Comparison of ENCODE assay signal across 32 cellular contexts in the genomic region with DNA sequence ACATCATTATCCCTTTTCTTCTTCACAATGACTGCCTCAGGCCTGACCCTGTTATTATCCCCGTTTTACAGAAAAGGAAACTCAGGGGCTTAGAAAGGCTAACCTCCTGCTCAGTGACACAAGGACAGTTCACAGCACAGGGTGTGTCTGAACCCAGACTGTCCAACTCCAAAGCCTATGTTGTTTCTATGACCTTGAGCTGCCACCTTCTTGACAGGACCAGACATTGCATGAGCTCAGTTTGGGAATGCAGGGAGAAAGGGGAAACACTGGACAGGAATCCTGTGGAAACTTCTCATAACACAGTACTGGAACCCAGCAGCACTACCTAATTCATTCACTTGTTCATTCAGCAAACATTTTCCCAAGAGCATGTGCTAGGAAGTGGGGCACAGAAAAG.
"Had no signal": no experiment of that assay in that cellular context is flagged by ENCODE, and none has a peak within 500 bp of the region (broad histone marks: within the 10 kb centered on the region; RNA-seq: fewer than 3 reads in every experiment).

No MANE protein-coding gene starts in this region.

- H3K4me3 ChIP-seq: body of pancreas, breast epithelium, PC-9 had no signal

- H3K27me3 ChIP-seq: body of pancreas, breast epithelium had no signal

- H3K36me3 ChIP-seq: breast epithelium had no signal

- ATAC-seq: activated CD8-positive, alpha-beta T cell treated with anti-CD3 and anti-CD28 coated beads, Interleukin-2, amount 10 ng/mL, durations not matched to agents 7 days and 5 days; body of pancreas; Right ventricle myocardium inferior had no signal

- H3K4me1 ChIP-seq: body of pancreas, breast epithelium had no signal

- H3K9me3 ChIP-seq: body of pancreas, breast epithelium had no signal

- DNase-seq: activated CD4-positive, alpha-beta T cell treated with anti-CD3 and anti-CD28 coated beads, Interleukin-2, amount 10 ng/mL, durations not matched to agents 24 days and 14 days; activated CD4-positive, alpha-beta T cell treated with anti-CD3 and anti-CD28 coated beads, Interleukin-2, amount 50 U/mL, for 4 hours; activated CD8-positive, alpha-beta T cell treated with anti-CD3 and anti-CD28 coated beads, Interleukin-2, amount 10 ng/mL, durations not matched to agents 7 days and 5 days; activated gamma-delta T cell; activated naive CD4-positive, alpha-beta T cell treated with Interleukin-2 at 50 U/mL for 16 hours; activated naive CD8-positive, alpha-beta T cell treated with anti-CD3 and anti-CD28 coated beads, Interleukin-2, amount 10 ng/mL, durations not matched to agents 7 days and 5 days; activated T-cell treated with anti-CD3 and anti-CD28 coated beads, Interleukin-2, amount 50 U/mL, for 24 hours; amygdala; body of pancreas; caudate nucleus; cerebellar nuclear complex; MM.1S; MV-4-11; NCI-H1092; NCI-H146; NCI-H187; NCI-H2029 treated with DMSO at 0.1 percent for 48 hours; NCI-H2107; NCI-H226; NCI-H524; NCI-H774; PC-9; SIG-M5; SW 1271; T-helper 1 cell; T-helper 2 cell; T-helper 9 cell had no signal

- H3K27ac ChIP-seq: body of pancreas, breast epithelium, KMS-11, PC-9, RWPE1, VCaP had no signal
